Comparison of ENCODE assay signal across 8 cellular contexts in the genomic region with DNA sequence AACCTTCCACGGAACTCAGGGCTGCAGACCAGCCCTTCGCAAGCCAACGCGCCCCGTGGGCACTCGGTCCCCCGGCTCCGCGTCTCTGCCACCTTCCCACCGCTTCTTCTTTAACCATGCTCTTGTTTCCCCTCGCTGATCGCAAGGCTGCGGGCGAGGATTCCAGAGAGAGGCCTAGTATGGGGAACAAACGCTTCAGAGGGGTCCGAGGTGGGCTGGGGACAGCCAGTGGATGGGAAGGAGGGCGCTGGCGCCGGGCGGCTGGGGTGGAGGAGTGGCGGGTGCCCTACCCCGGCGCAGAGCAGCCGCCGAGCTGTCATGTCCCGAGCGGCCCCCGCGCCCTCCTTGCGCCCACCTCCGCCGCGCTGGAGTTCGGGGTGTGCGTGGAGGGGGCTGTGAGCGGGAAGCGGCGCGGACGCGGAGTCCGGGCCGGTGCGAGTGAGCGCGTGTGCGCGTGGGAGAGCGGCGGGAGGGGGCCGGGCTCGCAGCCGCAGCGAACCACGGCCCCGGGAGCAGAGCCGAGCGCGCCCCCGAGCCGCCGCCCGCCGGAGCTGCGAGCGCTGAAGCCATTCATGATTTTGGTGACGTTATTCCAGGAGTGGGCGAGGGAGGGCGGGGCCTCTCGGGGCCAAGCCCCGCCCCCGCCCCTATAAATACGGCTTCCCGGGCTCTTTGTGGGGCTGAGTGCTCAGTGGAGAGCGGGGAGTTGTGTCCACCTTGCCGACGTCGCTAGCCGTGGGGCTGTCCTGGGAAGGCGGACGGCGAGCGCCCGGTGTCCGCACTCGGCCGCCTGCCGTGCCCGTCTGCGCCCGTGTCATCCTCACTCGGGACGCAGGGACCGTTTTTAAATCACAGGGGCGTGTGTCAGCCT. TPM values are rescaled to one million over a fixed set of nuclear protein-coding genes. Genes with fewer than 3 reads are reported as not detected.
A peak's percentile ranks its signal among the peaks of the same experiment; 100 is the strongest.
DNase-seq lines count a peak whose midpoint lies in the region; FAIRE-seq and TF ChIP-seq lines count a peak whose summit lies in the region.

Gene LBH (plus strand): TSS at position 680 of the 871 bp plus-strand sequence. CDS start 205 bp downstream, outside the sequence.

- no peaks in the 10 kb centered on the region for H3K27me3 Mint-ChIP-seq in MCF 10A (ENCODE audit: insufficient read depth, unreplicated experiment)

- H3K27ac ChIP-seq in VCaP (peak within 1 kb of the TSS; percentile 25; the same call in 1 of the 2 replicates), small intestine (ENCODE audit: low read depth in 1 of 2, low read length in 1 of 2) (peak within 1 kb of the TSS; percentile 59 to 94)

- WGBS in small intestine, 3 donors: 1 to 4% (median 2%) methylated on average over 82 to 95 of the region's 95 CpGs

- peak within 1 kb of the TSS; percentile 74 for H3K4me3 ChIP-seq in GM06990 (replicated peaks; ENCODE audit: low read depth, low read length)
- H3K4me3 ChIP-seq in small intestine (ENCODE audit: low read depth in 1 of 2, low read length in 2 of 2): peak within 1 kb of the TSS; percentile 68 to 77

- POLR2A ChIA-PET in HEK293T (lab: Yijun Ruan, JAX) (interaction anchor here (0.8 to 1.0 kb wide), 2 partner anchors 8 to 50 kb away, joined by 3 read pairs; no protein-coding TSS in a partner anchor), MCF 10A (lab: Yijun Ruan, JAX) (interaction anchor here (0.6 kb wide), 1 partner anchor 14 kb away, joined by 3 read pairs; no protein-coding TSS in a partner anchor)

- H3K9me3 ChIP-seq in small intestine (ENCODE audit: control insufficient read depth, low read depth): no peaks in the 10 kb centered on the region

- no peaks in the 10 kb centered on the region for H3K9me3 Mint-ChIP-seq in MCF 10A (ENCODE audit: unreplicated experiment)

- H3K4me1 Mint-ChIP-seq in MCF 10A (ENCODE audit: insufficient read depth, unreplicated experiment): peaks cover 11% of the 10 kb centered on the region

- TF ChIP-seq CTCF in GM06990 (IDR thresholded peaks at IDR 0.05; ENCODE audit: insufficient read depth, low read length, poor library complexity, severe bottlenecking) (no peak), VCaP (conservative IDR thresholded peaks at IDR 0.05) (no peak), MCF 10A (IDR thresholded peaks at IDR 0.05; ENCODE audit: unreplicated experiment) (no peak)

- H3K36me3 ChIP-seq in GM06990 (ENCODE audit: control insufficient read depth, insufficient read depth, low read length) (peaks cover 3% of the 10 kb centered on the region), small intestine (ENCODE audit: control insufficient read depth in 2 of 2, insufficient read depth in 2 of 2, low read length in 2 of 2) (no peaks in the 10 kb centered on the region)

- DNase-seq in GM06990 (ENCODE audit: extremely low read depth, insufficient read length) (peak; percentile 93), HEK293T (ENCODE audit: extremely low spot score) (peak; percentile 88), NCI-H1436 (lab: John Stamatoyannopoulos, UW) (peak; percentile 80), MCF 10A (ENCODE audit: unreplicated experiment) (peak; percentile 51), iPS-NIHi11 (ENCODE audit: low spot score) (peak; percentile 91), small intestine (peak; percentile 62), HT-29 (ENCODE audit: low spot score) (no peak)

- BruUV-seq in MCF 10A (replicated peaks; lab: Mats Ljungman, UMichigan): no TSS peak

- H3K4me1 ChIP-seq in small intestine (ENCODE audit: control insufficient read depth in 2 of 2, insufficient read depth in 1 of 2, low read depth in 1 of 2, low read length in 1 of 2): peaks cover 0 to 6% of the 10 kb centered on the region in 2 donors

- no peaks in the 10 kb centered on the region; the same call in 1 of the 2 replicates for H3K27me3 ChIP-seq in GM06990 (replicated peaks; ENCODE audit: control insufficient read depth, insufficient read depth, low read length)
- no peaks in the 10 kb centered on the region for H3K27me3 ChIP-seq in small intestine (ENCODE audit: control insufficient read depth in 2 of 2, insufficient read depth in 2 of 2, low read length in 2 of 2)

- intact Hi-C loops in MCF 10A (cut with micrococcal nuclease): loop anchor here (5.0 to 10.0 kb wide), 2 partner anchors 41 to 214 kb away; partner anchors contain the start of gene LCLAT1

- no peak for FAIRE-seq in small intestine (lab: Jason Lieb, UNC)

- no peak within 1 kb of the TSS for H3K27ac Mint-ChIP-seq in MCF 10A (ENCODE audit: low read depth, unreplicated experiment)

- CTCF ChIA-PET in HEK293T (lab: Yijun Ruan, JAX): no interaction called here
- CTCF ChIA-PET in MCF 10A (lab: Yijun Ruan, JAX): interaction anchor here (0.7 to 5.1 kb wide), 5 partner anchors 8 to 66 kb away, joined by 3 to 15 read pairs (median 4); no protein-coding TSS in a partner anchor

- H3K36me3 Mint-ChIP-seq in MCF 10A (ENCODE audit: insufficient read depth, unreplicated experiment): no peaks in the 10 kb centered on the region

- H3K4me3 Mint-ChIP-seq in MCF 10A (ENCODE audit: unreplicated experiment): peak within 1 kb of the TSS; percentile 66

TF ChIP-seq in HEK293T, 16 proteins besides CTCF, POLR2A, EP300 and RAD21:
- no peak for TF ChIP-seq SP1 (IDR thresholded peaks at IDR 0.05)
- TF ChIP-seq FOXA1 (IDR thresholded peaks at IDR 0.05): no peak
- TF ChIP-seq SUZ12 (IDR thresholded peaks at IDR 0.05): no peak
- no peak for TF ChIP-seq ELF4 (IDR thresholded peaks at IDR 0.05)
- TF ChIP-seq PKNOX1 (IDR thresholded peaks at IDR 0.05): no peak

RNA-seq across cellular contexts. Expression of gene LBH, which starts in this region (rescaled TPM):
- 1.1 and 1.7 TPM in 2 replicates for total RNA-seq in MCF 10A (2022)
- polyA plus RNA-seq in small intestine: 10 to 100 TPM in 2 of 3 donors, 1 to 10 TPM in 1; 3.8 to 17.6 (median 12.2) TPM
- 0.10 and 0.42 TPM in 2 replicates for total RNA-seq in HT-29 (2014; rRNA removed; shearing (Covaris generic))
